In genomic region chr4:26197018-26197779, GRCh38 we compare ENCODE assay signal across 8 cellular contexts.
A peak's percentile ranks its signal among the peaks of the same experiment; 100 is the strongest.
DNase-seq lines count a peak whose midpoint lies in the region; ATAC-seq and TF ChIP-seq lines count a peak whose summit lies in the region.

No MANE protein-coding gene starts in this region.

- H3K27me3 ChIP-seq in ovary = no peaks in the 10 kb centered on the region

- peaks cover 53% of the 10 kb centered on the region for H3K4me1 Mint-ChIP-seq in activated naive CD8-positive, alpha-beta T cell treated with anti-CD3 and anti-CD28 coated beads, Interleukin-2, amount 10 ng/mL, durations not matched to agents 7 days and 5 days

- no peak for TF ChIP-seq POLR2A in ovary (IDR thresholded peaks at IDR 0.05)

- H3K4me3 ChIP-seq in ovary = no peak overlapping the region

- peak; percentile 59 for DNase-seq in SKM-1 (lab: John Stamatoyannopoulos, UW; ENCODE audit: unreplicated experiment)
- peak; percentile 64 for DNase-seq in activated naive CD8-positive, alpha-beta T cell treated with anti-CD3 and anti-CD28 coated beads, Interleukin-2, amount 10 ng/mL, durations not matched to agents 7 days and 5 days
- DNase-seq in stimulated activated CD4-positive, alpha-beta T cell treated with anti-CD3 and anti-CD28 coated beads, Interleukin-15, amount 100 ng/mL, for 1 hour (ENCODE audit: low read depth in 1 of 2, low spot score in 1 of 2) = peak; percentile 42 to 47
- no peak for DNase-seq in DMS79 treated with DMSO at 0.1 percent for 48 hours (lab: John Stamatoyannopoulos, UW)
- no peak for DNase-seq in putamen (ENCODE audit: low spot score)
- DNase-seq in ovary = no peak

- peak overlapping the region; percentile 96 for H3K27ac Mint-ChIP-seq in activated naive CD8-positive, alpha-beta T cell treated with anti-CD3 and anti-CD28 coated beads, Interleukin-2, amount 10 ng/mL, durations not matched to agents 7 days and 5 days

- peaks cover 15% of the 10 kb centered on the region for H3K9me3 Mint-ChIP-seq in activated naive CD8-positive, alpha-beta T cell treated with anti-CD3 and anti-CD28 coated beads, Interleukin-2, amount 10 ng/mL, durations not matched to agents 7 days and 5 days

- no peaks in the 10 kb centered on the region for H3K36me3 ChIP-seq in ovary

- peaks cover 2% of the 10 kb centered on the region for H3K27me3 Mint-ChIP-seq in activated naive CD8-positive, alpha-beta T cell treated with anti-CD3 and anti-CD28 coated beads, Interleukin-2, amount 10 ng/mL, durations not matched to agents 7 days and 5 days

- intact Hi-C loops in ovary (cut with DNase I) = no loop called here

- 55 to 74% (median 72%) methylated on average over 9 of the region's 9 CpGs for WGBS in ovary, 3 donors

- H3K9me3 ChIP-seq in ovary = no peaks in the 10 kb centered on the region

- POLR2A ChIA-PET in activated naive CD8-positive, alpha-beta T cell treated with anti-CD3 and anti-CD28 coated beads, Interleukin-2, amount 10 ng/mL, durations not matched to agents 7 days and 5 days (lab: Charles Lee) = interaction anchor here (0.7 to 1.2 kb wide), 5 partner anchors 37 to 123 kb away, joined by 3 to 5 read pairs (median 4); no protein-coding TSS in a partner anchor

- H3K4me1 ChIP-seq in ovary (ENCODE audit: insufficient read depth) = no peaks in the 10 kb centered on the region

- H3K36me3 Mint-ChIP-seq in activated naive CD8-positive, alpha-beta T cell treated with anti-CD3 and anti-CD28 coated beads, Interleukin-2, amount 10 ng/mL, durations not matched to agents 7 days and 5 days = peaks cover 26% of the 10 kb centered on the region

- peak overlapping the region; percentile 73 for H3K4me3 Mint-ChIP-seq in activated naive CD8-positive, alpha-beta T cell treated with anti-CD3 and anti-CD28 coated beads, Interleukin-2, amount 10 ng/mL, durations not matched to agents 7 days and 5 days

- no peak for TF ChIP-seq EP300 in ovary (IDR thresholded peaks at IDR 0.05)

- ATAC-seq in GM18868 (IDR thresholded peaks at IDR 0.05; ENCODE audit: unreplicated experiment) (peak; percentile 78), HG03025 (IDR thresholded peaks at IDR 0.05; ENCODE audit: low FRiP score, unreplicated experiment) (peak; percentile 80)
- peak; percentile 93 for ATAC-seq in activated naive CD8-positive, alpha-beta T cell treated with anti-CD3 and anti-CD28 coated beads, Interleukin-2, amount 10 ng/mL, durations not matched to agents 7 days and 5 days (ENCODE audit: low read depth)

- no peak for TF ChIP-seq CTCF in ovary (IDR thresholded peaks at IDR 0.05)

- no peak overlapping the region for H3K27ac ChIP-seq in ovary

Comparison
In these comparisons a context has a peak if more than half of its experiments do, and no peak if none do; other contexts are left out.
1. DNase-seq: peak in SKM-1 (single experiment), activated naive CD8-positive, alpha-beta T cell treated with anti-CD3 and anti-CD28 coated beads, Interleukin-2, amount 10 ng/mL, durations not matched to agents 7 days and 5 days (single experiment) and stimulated activated CD4-positive, alpha-beta T cell treated with anti-CD3 and anti-CD28 coated beads, Interleukin-15, amount 100 ng/mL, for 1 hour (2 of 2); none in DMS79 treated with DMSO at 0.1 percent for 48 hours (single experiment), putamen (single experiment) and ovary (0 of 5).
2. Peak in every context shown above with its lines, with median percentiles within 50 percentile points of each other: ATAC-seq.